In the genomic region with DNA sequence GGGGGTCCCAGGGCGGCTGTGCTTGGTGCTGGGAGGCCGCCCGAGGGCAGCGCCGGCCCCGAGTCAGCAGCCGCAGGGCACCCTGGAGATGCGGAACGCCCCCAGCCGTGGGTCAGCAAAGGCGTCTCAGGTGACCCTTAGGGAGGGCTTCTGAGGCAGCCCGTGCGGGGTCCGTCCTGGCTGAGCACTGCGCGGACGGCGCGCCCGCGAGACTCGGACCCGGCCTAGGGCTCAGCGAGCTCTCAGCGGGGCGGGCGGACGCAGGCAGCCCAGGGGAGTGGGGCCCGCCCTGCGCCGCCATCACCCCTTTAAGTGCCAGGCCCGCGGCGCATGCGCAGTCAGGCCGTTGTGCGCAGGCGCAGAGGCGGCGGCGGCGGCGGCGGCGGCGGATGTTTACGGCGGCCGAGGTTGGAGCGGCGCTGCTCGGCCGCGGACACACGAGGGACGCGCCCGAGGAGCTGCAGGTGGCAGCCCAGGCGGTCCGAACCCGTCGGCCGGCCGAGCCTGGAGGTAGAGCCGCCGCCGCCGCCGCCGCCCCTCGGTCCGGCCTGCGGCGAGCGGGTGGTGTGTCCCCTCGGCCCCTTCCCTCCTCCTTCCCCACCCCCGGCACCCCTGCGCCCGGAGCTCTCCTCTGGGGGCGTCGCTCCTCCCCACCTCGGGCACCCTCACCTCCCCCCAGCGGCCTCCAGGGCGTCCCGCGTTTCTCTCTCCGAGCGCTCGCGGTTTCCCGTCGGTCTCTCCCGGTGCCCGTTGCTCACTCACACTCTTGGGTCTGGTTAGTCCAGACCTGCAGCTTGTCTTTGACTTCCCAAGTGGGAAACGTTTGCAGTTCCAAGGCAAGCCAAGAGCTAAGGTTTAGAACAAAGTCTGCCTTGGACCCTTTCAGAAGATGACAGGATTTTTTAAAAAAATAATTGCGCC, we compare ENCODE assay signal across 1 cellular context.
TF ChIP-seq lines count a peak whose summit lies in the region.

PCMTD2 (plus strand) TSS at position 388 of the 921 bp plus-strand sequence. CDS start 4,218 bp downstream, outside the sequence.

TF ChIP-seq in K562, 482 proteins besides CTCF, POLR2A, EP300 and RAD21 (continued from another document and continues in another):
- peak; percentile 51; the same call in 1 of the 2 replicates for TF ChIP-seq HMGXB4 (CRISPR knock-in tag; IDR thresholded peaks at IDR 0.05)
- peak; percentile 37 for TF ChIP-seq HNRNPLL (IDR thresholded peaks at IDR 0.05; ENCODE audit: low read depth, low read length, poor library complexity, severe bottlenecking)
- no peak for TF ChIP-seq NELFE (IDR thresholded peaks at IDR 0.05; ENCODE audit: insufficient read depth, insufficient read length)
- TF ChIP-seq ETV5 (CRISPR knock-in tag; IDR thresholded peaks at IDR 0.05; ENCODE audit: low read depth), result 0 out of 2 replicates have a peak, but pooled peaks have one; percentile 48
- TF ChIP-seq HES1 (IDR thresholded peaks at IDR 0.05; ENCODE audit: low read depth), result no peak
- TF ChIP-seq ZNF780A (CRISPR knock-in tag; IDR thresholded peaks at IDR 0.05), result no peak
- TF ChIP-seq ZNF398 (CRISPR knock-in tag; IDR thresholded peaks at IDR 0.05), result no peak
- no peak for TF ChIP-seq PATZ1 (CRISPR knock-in tag; IDR thresholded peaks at IDR 0.05; ENCODE audit: borderline replicate concordance)
- TF ChIP-seq ZNF324 (CRISPR knock-in tag; IDR thresholded peaks at IDR 0.05), result no peak
- TF ChIP-seq ZNF224 (CRISPR knock-in tag; IDR thresholded peaks at IDR 0.05), result peak; percentile 83; the same call in 1 of the 2 replicates
- no peak for TF ChIP-seq KLF13 (tag; IDR thresholded peaks at IDR 0.05; ENCODE audit: borderline replicate concordance, low read depth)
- peak; percentile 58; the same call in 1 of the 2 replicates for TF ChIP-seq CBFB (CRISPR knock-in tag; IDR thresholded peaks at IDR 0.05)
- TF ChIP-seq, protein P1, sequence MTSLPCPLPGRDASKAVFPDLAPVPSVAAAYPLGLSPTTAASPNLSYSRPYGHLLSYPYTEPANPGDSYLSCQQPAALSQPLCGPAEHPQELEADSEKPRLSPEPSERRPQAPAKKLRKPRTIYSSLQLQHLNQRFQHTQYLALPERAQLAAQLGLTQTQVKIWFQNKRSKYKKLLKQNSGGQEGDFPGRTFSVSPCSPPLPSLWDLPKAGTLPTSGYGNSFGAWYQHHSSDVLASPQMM (CRISPR knock-in tag; IDR thresholded peaks at IDR 0.05), result no peak
- TF ChIP-seq SFPQ (IDR thresholded peaks at IDR 0.05; ENCODE audit: low read depth, low read length), result no peak
- no peak for TF ChIP-seq MITF (IDR thresholded peaks at IDR 0.05)
- peak; percentile 29 for TF ChIP-seq SAP30 (IDR thresholded peaks at IDR 0.05; ENCODE audit: borderline replicate concordance, insufficient read depth, low read depth, low read length, poor library complexity, severe bottlenecking)
- TF ChIP-seq HIVEP1 (CRISPR knock-in tag; IDR thresholded peaks at IDR 0.05), result no peak
- TF ChIP-seq C11orf30 (IDR thresholded peaks at IDR 0.05; ENCODE audit: low read depth), result no peak
- TF ChIP-seq, protein P2, sequence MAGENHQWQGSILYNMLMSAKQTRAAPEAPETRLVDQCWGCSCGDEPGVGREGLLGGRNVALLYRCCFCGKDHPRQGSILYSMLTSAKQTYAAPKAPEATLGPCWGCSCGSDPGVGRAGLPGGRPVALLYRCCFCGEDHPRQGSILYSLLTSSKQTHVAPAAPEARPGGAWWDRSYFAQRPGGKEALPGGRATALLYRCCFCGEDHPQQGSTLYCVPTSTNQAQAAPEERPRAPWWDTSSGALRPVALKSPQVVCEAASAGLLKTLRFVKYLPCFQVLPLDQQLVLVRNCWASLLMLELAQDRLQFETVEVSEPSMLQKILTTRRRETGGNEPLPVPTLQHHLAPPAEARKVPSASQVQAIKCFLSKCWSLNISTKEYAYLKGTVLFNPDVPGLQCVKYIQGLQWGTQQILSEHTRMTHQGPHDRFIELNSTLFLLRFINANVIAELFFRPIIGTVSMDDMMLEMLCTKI (IDR thresholded peaks at IDR 0.05; ENCODE audit: partially characterized antibody), result no peak
- TF ChIP-seq, protein P3, sequence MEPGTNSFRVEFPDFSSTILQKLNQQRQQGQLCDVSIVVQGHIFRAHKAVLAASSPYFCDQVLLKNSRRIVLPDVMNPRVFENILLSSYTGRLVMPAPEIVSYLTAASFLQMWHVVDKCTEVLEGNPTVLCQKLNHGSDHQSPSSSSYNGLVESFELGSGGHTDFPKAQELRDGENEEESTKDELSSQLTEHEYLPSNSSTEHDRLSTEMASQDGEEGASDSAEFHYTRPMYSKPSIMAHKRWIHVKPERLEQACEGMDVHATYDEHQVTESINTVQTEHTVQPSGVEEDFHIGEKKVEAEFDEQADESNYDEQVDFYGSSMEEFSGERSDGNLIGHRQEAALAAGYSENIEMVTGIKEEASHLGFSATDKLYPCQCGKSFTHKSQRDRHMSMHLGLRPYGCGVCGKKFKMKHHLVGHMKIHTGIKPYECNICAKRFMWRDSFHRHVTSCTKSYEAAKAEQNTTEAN (CRISPR knock-in tag; IDR thresholded peaks at IDR 0.05), result peak; percentile 58; the same call in 1 of the 2 replicates
- no peak for TF ChIP-seq ZNF253 (CRISPR knock-in tag; conservative IDR thresholded peaks at IDR 0.05)
- TF ChIP-seq THAP7 (CRISPR knock-in tag; IDR thresholded peaks at IDR 0.05), result no peak
- no peak for TF ChIP-seq CBX3 (IDR thresholded peaks at IDR 0.05; ENCODE audit: borderline replicate concordance in 1 of 2, low read length in 2 of 2)
- TF ChIP-seq PYGO2 (tag; IDR thresholded peaks at IDR 0.05), result no peak
- TF ChIP-seq ZNF347 (CRISPR knock-in tag; IDR thresholded peaks at IDR 0.05; ENCODE audit: low read depth), result no peak
- TF ChIP-seq TEAD4 (IDR thresholded peaks at IDR 0.05; ENCODE audit: low read length), result no peak
- TF ChIP-seq TEAD4 (CRISPR knock-in tag; IDR thresholded peaks at IDR 0.05; ENCODE audit: borderline replicate concordance), result peak; percentile 86; the same call in 1 of the 2 replicates
- no peak for TF ChIP-seq TRIM25 (IDR thresholded peaks at IDR 0.05; ENCODE audit: borderline replicate concordance)
- TF ChIP-seq NFXL1 (CRISPR knock-in tag; IDR thresholded peaks at IDR 0.05), result no peak
- TF ChIP-seq NRF1 (conservative IDR thresholded peaks at IDR 0.05 in 1 of 2, IDR thresholded peaks at IDR 0.05 in 1 of 2), result peak; percentile 97
- TF ChIP-seq MECOM (CRISPR knock-in tag; IDR thresholded peaks at IDR 0.05), result no peak
- TF ChIP-seq KLF1 (tag; IDR thresholded peaks at IDR 0.05), result peak; percentile 61; the same call in 1 of the 2 replicates
- no peak for TF ChIP-seq ATF1 (CRISPR knock-in tag; IDR thresholded peaks at IDR 0.05)
- no peak for TF ChIP-seq ATF1 (tag; IDR thresholded peaks at IDR 0.05)
- no peak for TF ChIP-seq MCM7 (IDR thresholded peaks at IDR 0.05)
- TF ChIP-seq, protein P4, sequence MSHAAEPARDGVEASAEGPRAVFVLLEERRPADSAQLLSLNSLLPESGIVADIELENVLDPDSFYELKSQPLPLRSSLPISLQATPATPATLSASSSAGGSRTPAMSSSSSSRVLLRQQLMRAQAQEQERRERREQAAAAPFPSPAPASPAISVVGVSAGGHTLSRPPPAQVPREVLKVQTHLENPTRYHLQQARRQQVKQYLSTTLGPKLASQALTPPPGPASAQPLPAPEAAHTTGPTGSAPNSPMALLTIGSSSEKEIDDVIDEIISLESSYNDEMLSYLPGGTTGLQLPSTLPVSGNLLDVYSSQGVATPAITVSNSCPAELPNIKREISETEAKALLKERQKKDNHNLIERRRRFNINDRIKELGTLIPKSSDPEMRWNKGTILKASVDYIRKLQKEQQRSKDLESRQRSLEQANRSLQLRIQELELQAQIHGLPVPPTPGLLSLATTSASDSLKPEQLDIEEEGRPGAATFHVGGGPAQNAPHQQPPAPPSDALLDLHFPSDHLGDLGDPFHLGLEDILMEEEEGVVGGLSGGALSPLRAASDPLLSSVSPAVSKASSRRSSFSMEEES (CRISPR knock-in tag; IDR thresholded peaks at IDR 0.05), result no peak
- TF ChIP-seq ZBTB7A (IDR thresholded peaks at IDR 0.05; ENCODE audit: borderline replicate concordance, control insufficient read depth, low read depth, low read length), result peak; percentile 22; the same call in 1 of the 2 replicates
